Comparison of ENCODE assay signal across 1 cellular context in genomic region chr18:49858309-49859005, GRCh38.
TF ChIP-seq lines count a peak whose summit lies in the region.

No MANE protein-coding gene starts in this region.

TF ChIP-seq in GM23338, 12 proteins besides CTCF, POLR2A, EP300 and RAD21 (continued from another document):
- no peak for TF ChIP-seq ZNF462 (CRISPR knock-in tag; IDR thresholded peaks at IDR 0.05)
- TF ChIP-seq ETS1 (IDR thresholded peaks at IDR 0.05), result no peak
- no peak for TF ChIP-seq JUNB (IDR thresholded peaks at IDR 0.05; ENCODE audit: unreplicated experiment)
- TF ChIP-seq ZNF331 (CRISPR knock-in tag; IDR thresholded peaks at IDR 0.05; ENCODE audit: low read depth), result no peak
- no peak for TF ChIP-seq NANOG (IDR thresholded peaks at IDR 0.05; ENCODE audit: borderline replicate concordance)
- TF ChIP-seq POLR2AphosphoS5 (IDR thresholded peaks at IDR 0.05; ENCODE audit: low read depth), result no peak
